In genomic region chr2:23492337-23492675, GRCh38 we compare ENCODE assay signal across 23 cellular contexts.
"Had no signal": no experiment of that assay in that cellular context is flagged by ENCODE, and none has a peak within 500 bp of the region (broad histone marks: within the 10 kb centered on the region; RNA-seq: fewer than 3 reads in every experiment).

No MANE protein-coding gene starts in this region.

- ATAC-seq: body of pancreas, gastrocnemius medialis, left cardiac atrium, left ventricle myocardium superior, right cardiac atrium had no signal

- H3K4me3 Mint-ChIP-seq: activated naive CD8-positive, alpha-beta T cell; T-helper 1 cell treated with Interleukin-12 subunit alpha and Interleukin-12 subunit beta and Interleukin-4 antibody, amounts not matched to agents 30 μg/mL and 1 μg/mL, for 36 hours had no signal

- H3K36me3 Mint-ChIP-seq: activated naive CD8-positive, alpha-beta T cell had no signal

- H3K9me3 Mint-ChIP-seq: nephron progenitor cell; T-helper 1 cell treated with Interleukin-12 subunit alpha and Interleukin-12 subunit beta and Interleukin-4 antibody, amounts not matched to agents 30 μg/mL and 1 μg/mL, for 36 hours had no signal

- DNase-seq: activated CD4-positive, CD25-positive, alpha-beta regulatory T cell treated with anti-CD3 and anti-CD28 coated beads, Interleukin-2, amount 50 U/mL, for 72 hours; activated CD8-positive, alpha-beta memory T cell treated with anti-CD3 and anti-CD28 coated beads for 24 hours; activated effector memory CD4-positive, alpha-beta T cell treated with Interleukin-2 at 50 U/mL for 16 hours; activated naive CD4-positive, alpha-beta T cell treated with Interleukin-2 at 50 U/mL for 16 hours; anterior cingulate cortex; cerebellar nuclear complex; dorsolateral prefrontal cortex; effector memory CD4-positive, alpha-beta T cell; gastrocnemius medialis; left ventricle myocardium superior; nephron progenitor cell; stimulated activated CD4-positive, alpha-beta T cell treated with anti-CD3 and anti-CD28 coated beads, Interleukin-2, amount 100 ng/mL, for 48 hours; stimulated activated naive CD4-positive, alpha-beta T cell treated with Interleukin-2 at 50 U/mL for 16 hours; T-helper 9 cell; testis; transverse colon had no signal

- H3K27ac Mint-ChIP-seq: activated naive CD8-positive, alpha-beta T cell; T-helper 1 cell treated with Interleukin-12 subunit alpha and Interleukin-12 subunit beta and Interleukin-4 antibody, amounts not matched to agents 30 μg/mL and 1 μg/mL, for 36 hours had no signal

- FAIRE-seq: islet of Langerhans, TTC549 had no signal
